In the genomic region with DNA sequence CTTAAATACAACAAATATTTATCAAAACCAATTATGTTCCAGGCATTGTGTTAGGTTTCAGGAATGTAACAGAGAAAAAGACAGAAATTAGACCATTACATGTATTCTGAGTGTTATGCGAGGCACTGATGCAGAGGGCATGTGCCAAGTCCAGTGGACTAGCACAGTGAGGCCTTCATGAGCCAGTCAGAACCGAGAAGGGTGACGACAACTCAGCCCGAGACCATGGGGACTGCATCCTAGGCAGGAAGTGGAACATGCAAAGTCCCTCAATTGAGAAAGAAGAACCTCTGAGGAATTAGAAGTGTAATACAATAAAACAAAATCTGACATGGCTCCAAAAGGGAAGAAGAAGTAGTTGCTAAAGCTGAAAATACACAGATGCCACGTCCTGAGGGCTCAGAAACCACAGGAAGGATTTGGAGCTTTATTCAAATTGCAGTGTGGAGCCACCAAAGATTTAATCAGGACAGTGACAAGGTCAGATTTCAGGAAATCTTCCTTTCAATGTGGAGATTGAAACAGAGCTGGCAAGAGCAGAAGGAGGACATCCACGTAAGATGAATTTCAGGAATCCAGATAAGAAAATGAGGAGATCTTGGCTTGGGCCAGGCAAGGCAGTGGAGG, we compare ENCODE assay signal across 16 cellular contexts.
DNase-seq lines count a peak whose midpoint lies in the region; ATAC-seq and TF ChIP-seq lines count a peak whose summit lies in the region.
"Had no signal": no experiment of that assay in that cellular context is flagged by ENCODE, and none has a peak within 500 bp of the region (broad histone marks: within the 10 kb centered on the region; RNA-seq: fewer than 3 reads in every experiment).

No MANE protein-coding gene starts in this region.

- no peaks in the 10 kb centered on the region for H3K36me3 ChIP-seq in right atrium auricular region
- H3K36me3 ChIP-seq: spleen had no signal

- no peak overlapping the region for H3K4me3 ChIP-seq in right atrium auricular region
- H3K4me3 ChIP-seq: spleen, testis had no signal

- H3K27ac ChIP-seq in right atrium auricular region (no peak overlapping the region), epithelial cell of prostate (peak overlapping the region; percentile 7)
- H3K27ac ChIP-seq: spleen, testis had no signal

- peaks cover 0 to 9% of the 10 kb centered on the region in 2 donors for H3K4me1 ChIP-seq in right atrium auricular region
- H3K4me1 ChIP-seq: spleen, testis had no signal

- TF ChIP-seq CTCF in right atrium auricular region (IDR thresholded peaks at IDR 0.05), result no peak

- ATAC-seq in Right ventricle myocardium superior (ENCODE audit: poor library complexity) (peak; percentile 91), HG02884 (IDR thresholded peaks at IDR 0.05; ENCODE audit: unreplicated experiment) (peak; percentile 54), HG03280 (IDR thresholded peaks at IDR 0.05; ENCODE audit: unreplicated experiment) (no peak), HG02759 (IDR thresholded peaks at IDR 0.05; ENCODE audit: unreplicated experiment) (no peak)

- no peaks in the 10 kb centered on the region for H3K9me3 ChIP-seq in right atrium auricular region
- H3K9me3 ChIP-seq: spleen, testis had no signal

- intact Hi-C loops in Right ventricle myocardium superior (cut with DNase I), result no loop called here

- DNase-seq in Right ventricle myocardium superior (peak; percentile 72), right atrium auricular region (ENCODE audit: low spot score) (no peak), epithelial cell of prostate (ENCODE audit: low read depth, low spot score) (no peak), NCI-H748 treated with DMSO at 0.1 percent for 48 hours (lab: John Stamatoyannopoulos, UW) (no peak)
- no peak for DNase-seq in stimulated activated CD4-positive, alpha-beta T cell treated with anti-CD3 and anti-CD28 coated beads, Interleukin-12 subunit alpha, Interleukin-12 subunit beta, amount 100 ng/mL, for 4 hours
- DNase-seq: amniotic stem cell, KBM-7, mammary epithelial cell, NCI-H1694, NCI-H82, SIG-M5, spleen, testis had no signal

- H3K27me3 ChIP-seq in right atrium auricular region, result no peaks in the 10 kb centered on the region
- H3K27me3 ChIP-seq: testis had no signal

Comparison
In these comparisons a context has a peak if more than half of its experiments do, and no peak if none do; other contexts are left out.
1. ATAC-seq: peak in Right ventricle myocardium superior (single experiment) and HG02884 (single experiment); none in HG03280 (single experiment) and HG02759 (single experiment).